Comparison of ENCODE assay signal across 13 cellular contexts in genomic region chr15:51982770-51983103, GRCh38. TPM values are rescaled to one million over a fixed set of nuclear protein-coding genes. Genes with fewer than 3 reads are reported as not detected.
DNase-seq lines count a peak whose midpoint lies in the region; ATAC-seq and TF ChIP-seq lines count a peak whose summit lies in the region.
"Had no signal": no experiment of that assay in that cellular context is flagged by ENCODE, and none has a peak within 500 bp of the region (broad histone marks: within the 10 kb centered on the region; RNA-seq: fewer than 3 reads in every experiment).

No MANE protein-coding gene starts in this region.

- H3K27ac ChIP-seq in left ventricle myocardium inferior (replicated peaks) (peak overlapping the region; percentile 78), heart left ventricle (peak overlapping the region in 2 of 12 donors; percentile 67 to 79), RWPE2 (ENCODE audit: poor library complexity, severe bottlenecking) (peak overlapping the region; percentile 82), esophagus squamous epithelium (peak overlapping the region; percentile 75 to 85 (median 79)), vagina (peak overlapping the region; percentile 64), MM.1S (ENCODE audit: low read length) (no peak overlapping the region)
- H3K27ac ChIP-seq: neural progenitor cell, WERI-Rb-1 had no signal

- H3F3A ChIP-seq in MM.1S (ENCODE audit: insufficient read depth, low read length), result peaks cover 8% of the 10 kb centered on the region; the same call in 1 of the 2 replicates

- TF ChIP-seq POLR2A in heart left ventricle (IDR thresholded peaks at IDR 0.05) (no peak), esophagus squamous epithelium (IDR thresholded peaks at IDR 0.05) (no peak), vagina (IDR thresholded peaks at IDR 0.05) (no peak)

- H3K9me2 ChIP-seq in MM.1S (replicated peaks; ENCODE audit: insufficient read depth, low read length), result no peaks in the 10 kb centered on the region

- no peaks in the 10 kb centered on the region for H4K20me1 ChIP-seq in MM.1S (ENCODE audit: insufficient read depth, low read length)

- H3K4me1 Mint-ChIP-seq in glutamatergic neuron (ENCODE audit: low read depth, unreplicated experiment), result peaks cover 4% of the 10 kb centered on the region

- intact Hi-C loops in left ventricle myocardium inferior (cut with micrococcal nuclease) (loop anchor here (5.0 kb wide), 1 partner anchor 95 kb away; no protein-coding TSS in a partner anchor), heart left ventricle (cut with DNase I) (loop anchor here in 9 of 10 donors (2.0 to 10.0 kb wide), 8 partner anchors 35 to 450 kb away; partner anchors contain the start of gene MAPK6 (in 1 of the 9)), esophagus squamous epithelium (cut with DNase I) (loop anchor here (10.0 kb wide), 2 partner anchors 102 to 152 kb away; no protein-coding TSS in a partner anchor), vagina (cut with DNase I) (no loop called here)

- no peaks in the 10 kb centered on the region for H3K36me3 Mint-ChIP-seq in glutamatergic neuron (ENCODE audit: unreplicated experiment)
- H3K36me3 Mint-ChIP-seq: neural progenitor cell had no signal

- H3K36me3 ChIP-seq in left ventricle myocardium inferior (no peaks in the 10 kb centered on the region), heart left ventricle (no peaks in the 10 kb centered on the region), RWPE2 (ENCODE audit: low read depth) (no peaks in the 10 kb centered on the region), esophagus squamous epithelium (no peaks in the 10 kb centered on the region), vagina (no peaks in the 10 kb centered on the region), MM.1S (replicated peaks; ENCODE audit: insufficient read depth, low read length) (no peaks in the 10 kb centered on the region)
- H3K36me3 ChIP-seq: neural progenitor cell, WERI-Rb-1 had no signal

- no peak for ATAC-seq in heart left ventricle
- ATAC-seq in RWPE2 (ENCODE audit: low read depth), result peak; percentile 32; the same call in 1 of the 3 replicates

- H3K4me1 ChIP-seq in left ventricle myocardium inferior, result peaks cover 25% of the 10 kb centered on the region
- H3K4me1 ChIP-seq in heart left ventricle, result peaks cover 0 to 24% (median 17%) of the 10 kb centered on the region in 12 donors
- peaks cover 23% of the 10 kb centered on the region for H3K4me1 ChIP-seq in RWPE2 (ENCODE audit: insufficient read depth, poor library complexity, severe bottlenecking)
- peaks cover 0 to 27% (median 15%) of the 10 kb centered on the region in 3 donors for H3K4me1 ChIP-seq in esophagus squamous epithelium
- H3K4me1 ChIP-seq in vagina, result peaks cover 17% of the 10 kb centered on the region
- H3K4me1 ChIP-seq in MM.1S (ENCODE audit: low read length), result 0 out of 2 replicates have a peak, but pooled peaks cover 3% of the 10 kb centered on the region
- H3K4me1 ChIP-seq: neural progenitor cell had no signal

- H3K27me3 ChIP-seq in left ventricle myocardium inferior (ENCODE audit: low read depth), result no peaks in the 10 kb centered on the region
- H3K27me3 ChIP-seq in heart left ventricle, result no peaks in the 10 kb centered on the region
- H3K27me3 ChIP-seq in RWPE2 (ENCODE audit: insufficient read depth, poor library complexity, severe bottlenecking), result no peaks in the 10 kb centered on the region
- no peaks in the 10 kb centered on the region for H3K27me3 ChIP-seq in esophagus squamous epithelium
- H3K27me3 ChIP-seq in vagina, result no peaks in the 10 kb centered on the region
- H3K27me3 ChIP-seq in MM.1S (replicated peaks; ENCODE audit: insufficient read depth, low read length), result no peaks in the 10 kb centered on the region
- H3K27me3 ChIP-seq: neural progenitor cell had no signal

- H3K79me2 ChIP-seq in MM.1S (ENCODE audit: low read length), result no peaks in the 10 kb centered on the region

- no peak overlapping the region for H3K4me2 ChIP-seq in MM.1S (ENCODE audit: low read depth, low read length)
- H3K4me2 ChIP-seq: neural progenitor cell had no signal

- H3K4me3 Mint-ChIP-seq in glutamatergic neuron (ENCODE audit: unreplicated experiment), result no peak overlapping the region
- H3K4me3 Mint-ChIP-seq: neural progenitor cell had no signal

- H3K9me3 ChIP-seq in left ventricle myocardium inferior (replicated peaks) (no peaks in the 10 kb centered on the region), heart left ventricle (no peaks in the 10 kb centered on the region), RWPE2 (ENCODE audit: severe bottlenecking) (no peaks in the 10 kb centered on the region), esophagus squamous epithelium (no peaks in the 10 kb centered on the region), vagina (no peaks in the 10 kb centered on the region), MM.1S (replicated peaks; ENCODE audit: insufficient read depth, low read length) (no peaks in the 10 kb centered on the region)

- H3K9me3 Mint-ChIP-seq in glutamatergic neuron (ENCODE audit: unreplicated experiment), result no peaks in the 10 kb centered on the region
- H3K9me3 Mint-ChIP-seq: neural progenitor cell had no signal

- DNase-seq in left ventricle myocardium inferior, result no peak
- no peak for DNase-seq in heart left ventricle
- no peak for DNase-seq in RWPE2 (ENCODE audit: low spot score)
- no peak for DNase-seq in esophagus squamous epithelium (lab: John Stamatoyannopoulos, UW)
- no peak for DNase-seq in vagina (ENCODE audit: extremely low spot score in 2 of 2)
- DNase-seq in MM.1S, result no peak
- DNase-seq in glutamatergic neuron, result no peak
- no peak for DNase-seq in DMS 273 treated with DMSO at 0.1 percent for 48 hours (lab: John Stamatoyannopoulos, UW)
- DNase-seq: activated naive CD4-positive, alpha-beta T cell; GOT3; NCI-H187 treated with DMSO at 0.1 percent for 48 hours; WERI-Rb-1 had no signal

- TF ChIP-seq CTCF in left ventricle myocardium inferior (IDR thresholded peaks at IDR 0.05; ENCODE audit: borderline replicate concordance) (no peak), heart left ventricle (IDR thresholded peaks at IDR 0.05) (no peak), RWPE2 (IDR thresholded peaks at IDR 0.05; ENCODE audit: poor library complexity, severe bottlenecking) (no peak), esophagus squamous epithelium (IDR thresholded peaks at IDR 0.05) (no peak), vagina (IDR thresholded peaks at IDR 0.05) (no peak), MM.1S (IDR thresholded peaks at IDR 0.05; ENCODE audit: low read length) (no peak), glutamatergic neuron (IDR thresholded peaks at IDR 0.05; ENCODE audit: partially characterized antibody, unreplicated experiment) (no peak)

- H3K9ac ChIP-seq in MM.1S (ENCODE audit: low read length), result no peak overlapping the region
- H3K9ac ChIP-seq: neural progenitor cell had no signal

- H3K27me3 Mint-ChIP-seq in glutamatergic neuron (ENCODE audit: unreplicated experiment), result peaks cover 1% of the 10 kb centered on the region

- no peak overlapping the region for H3K27ac Mint-ChIP-seq in glutamatergic neuron (ENCODE audit: unreplicated experiment)
- H3K27ac Mint-ChIP-seq: neural progenitor cell had no signal

- H3K4me3 ChIP-seq in left ventricle myocardium inferior (no peak overlapping the region), heart left ventricle (no peak overlapping the region), RWPE2 (ENCODE audit: severe bottlenecking) (no peak overlapping the region), esophagus squamous epithelium (no peak overlapping the region), vagina (no peak overlapping the region), MM.1S (ENCODE audit: low read length) (no peak overlapping the region)
- H3K4me3 ChIP-seq: neural progenitor cell had no signal

- no peak overlapping the region for H2AFZ ChIP-seq in MM.1S (ENCODE audit: low read length)
- H2AFZ ChIP-seq: neural progenitor cell had no signal

RNA-seq across cellular contexts. Expression of gene LEO1, which starts 11.2 kb away (rescaled TPM):
- total RNA-seq in left ventricle myocardium inferior (9.7 TPM), heart left ventricle (10 to 100 TPM in 1 of 9 donors, 1 to 10 TPM in 8; 4.9 to 10.4 (median 8.3) TPM), esophagus squamous epithelium (10 to 100 TPM; 23.5 to 38.3 (median 32.4) TPM), vagina (21.9 TPM), glutamatergic neuron (ENCODE audit: unreplicated experiment) (22.7 TPM)
- polyA plus RNA-seq in heart left ventricle, result 10 to 100 TPM in 1 of 2 donors, 1 to 10 TPM in 1; 8.3 to 12.6 TPM

RNA-seq across cellular contexts. Expression of gene MAPK6, which starts 36.3 kb away (rescaled TPM):
- total RNA-seq in left ventricle myocardium inferior, result 19.2 TPM
- 10 to 100 TPM; 10.4 to 26.2 (median 18.2) TPM for total RNA-seq in heart left ventricle
- 10 to 100 TPM in 1 of 2 donors, 1 to 10 TPM in 1; 3.6 to 17.5 TPM for polyA plus RNA-seq in heart left ventricle
- total RNA-seq in esophagus squamous epithelium, result 100 to 1,000 TPM in 1 of 4 donors, 10 to 100 TPM in 3; 53.8 to 162 (median 69.2) TPM
- total RNA-seq in vagina, result 41.0 TPM
- total RNA-seq in glutamatergic neuron (ENCODE audit: unreplicated experiment), result 109 TPM
